ENCODE assay signal across 1 cellular context in the genomic region with DNA sequence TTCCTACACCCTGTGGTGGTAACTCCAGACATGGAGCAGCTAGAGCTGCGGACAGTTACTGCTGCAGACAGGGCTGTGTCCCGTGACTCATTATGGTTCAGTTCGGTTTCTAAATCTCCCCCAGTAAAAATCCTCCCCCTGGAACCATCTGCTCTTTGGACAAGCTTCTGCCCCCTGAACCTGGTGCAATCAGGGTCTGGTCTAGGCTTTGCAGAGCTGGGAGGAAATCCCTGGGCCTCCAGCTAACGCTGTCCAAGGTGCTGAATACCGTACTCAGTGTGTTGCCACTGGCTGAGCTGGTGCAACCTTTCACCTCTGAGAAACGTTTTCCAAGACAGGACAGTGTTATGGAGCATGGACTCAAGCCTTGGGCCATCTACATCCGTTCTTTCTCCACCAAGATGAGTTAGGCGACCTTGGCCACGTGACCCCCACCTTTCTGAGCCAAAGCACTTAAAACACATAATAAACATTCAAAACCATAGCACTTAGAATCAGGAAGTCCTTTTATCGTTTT.
A peak's percentile ranks its signal among the peaks of the same experiment; 100 is the strongest.
TF ChIP-seq lines count a peak whose summit lies in the region.

No MANE protein-coding gene starts in this region.

TF ChIP-seq in HepG2, 621 proteins besides CTCF, POLR2A, EP300 and RAD21 (continued from another document and continues in another):
- TF ChIP-seq, protein P1, sequence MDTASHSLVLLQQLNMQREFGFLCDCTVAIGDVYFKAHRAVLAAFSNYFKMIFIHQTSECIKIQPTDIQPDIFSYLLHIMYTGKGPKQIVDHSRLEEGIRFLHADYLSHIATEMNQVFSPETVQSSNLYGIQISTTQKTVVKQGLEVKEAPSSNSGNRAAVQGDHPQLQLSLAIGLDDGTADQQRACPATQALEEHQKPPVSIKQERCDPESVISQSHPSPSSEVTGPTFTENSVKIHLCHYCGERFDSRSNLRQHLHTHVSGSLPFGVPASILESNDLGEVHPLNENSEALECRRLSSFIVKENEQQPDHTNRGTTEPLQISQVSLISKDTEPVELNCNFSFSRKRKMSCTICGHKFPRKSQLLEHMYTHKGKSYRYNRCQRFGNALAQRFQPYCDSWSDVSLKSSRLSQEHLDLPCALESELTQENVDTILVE (CRISPR knock-in tag; IDR thresholded peaks at IDR 0.05), result peak; percentile 95
- peak; percentile 14; the same call in 1 of the 2 replicates for TF ChIP-seq ZNF121 (CRISPR knock-in tag; IDR thresholded peaks at IDR 0.05)
- no peak for TF ChIP-seq ARID2 (CRISPR knock-in tag; IDR thresholded peaks at IDR 0.05; ENCODE audit: borderline replicate concordance)
- TF ChIP-seq ZNF431 (CRISPR knock-in tag; IDR thresholded peaks at IDR 0.05; ENCODE audit: borderline replicate concordance, low read depth), result peak; percentile 97
- peak; percentile 96 for TF ChIP-seq ETV6 (CRISPR knock-in tag; conservative IDR thresholded peaks at IDR 0.05)
- TF ChIP-seq, protein P2, sequence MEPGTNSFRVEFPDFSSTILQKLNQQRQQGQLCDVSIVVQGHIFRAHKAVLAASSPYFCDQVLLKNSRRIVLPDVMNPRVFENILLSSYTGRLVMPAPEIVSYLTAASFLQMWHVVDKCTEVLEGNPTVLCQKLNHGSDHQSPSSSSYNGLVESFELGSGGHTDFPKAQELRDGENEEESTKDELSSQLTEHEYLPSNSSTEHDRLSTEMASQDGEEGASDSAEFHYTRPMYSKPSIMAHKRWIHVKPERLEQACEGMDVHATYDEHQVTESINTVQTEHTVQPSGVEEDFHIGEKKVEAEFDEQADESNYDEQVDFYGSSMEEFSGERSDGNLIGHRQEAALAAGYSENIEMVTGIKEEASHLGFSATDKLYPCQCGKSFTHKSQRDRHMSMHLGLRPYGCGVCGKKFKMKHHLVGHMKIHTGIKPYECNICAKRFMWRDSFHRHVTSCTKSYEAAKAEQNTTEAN (CRISPR knock-in tag; conservative IDR thresholded peaks at IDR 0.05), result peak; percentile 83; the same call in 1 of the 2 replicates
- TF ChIP-seq NFKBIZ (CRISPR knock-in tag; IDR thresholded peaks at IDR 0.05), result peak; percentile 97
- no peak for TF ChIP-seq BRD4 (CRISPR knock-in tag; IDR thresholded peaks at IDR 0.05)
- 0 out of 2 replicates have a peak, but pooled peaks have one; percentile 89 for TF ChIP-seq TMF1 (CRISPR knock-in tag; IDR thresholded peaks at IDR 0.05; ENCODE audit: low read depth)
- TF ChIP-seq, protein P3, sequence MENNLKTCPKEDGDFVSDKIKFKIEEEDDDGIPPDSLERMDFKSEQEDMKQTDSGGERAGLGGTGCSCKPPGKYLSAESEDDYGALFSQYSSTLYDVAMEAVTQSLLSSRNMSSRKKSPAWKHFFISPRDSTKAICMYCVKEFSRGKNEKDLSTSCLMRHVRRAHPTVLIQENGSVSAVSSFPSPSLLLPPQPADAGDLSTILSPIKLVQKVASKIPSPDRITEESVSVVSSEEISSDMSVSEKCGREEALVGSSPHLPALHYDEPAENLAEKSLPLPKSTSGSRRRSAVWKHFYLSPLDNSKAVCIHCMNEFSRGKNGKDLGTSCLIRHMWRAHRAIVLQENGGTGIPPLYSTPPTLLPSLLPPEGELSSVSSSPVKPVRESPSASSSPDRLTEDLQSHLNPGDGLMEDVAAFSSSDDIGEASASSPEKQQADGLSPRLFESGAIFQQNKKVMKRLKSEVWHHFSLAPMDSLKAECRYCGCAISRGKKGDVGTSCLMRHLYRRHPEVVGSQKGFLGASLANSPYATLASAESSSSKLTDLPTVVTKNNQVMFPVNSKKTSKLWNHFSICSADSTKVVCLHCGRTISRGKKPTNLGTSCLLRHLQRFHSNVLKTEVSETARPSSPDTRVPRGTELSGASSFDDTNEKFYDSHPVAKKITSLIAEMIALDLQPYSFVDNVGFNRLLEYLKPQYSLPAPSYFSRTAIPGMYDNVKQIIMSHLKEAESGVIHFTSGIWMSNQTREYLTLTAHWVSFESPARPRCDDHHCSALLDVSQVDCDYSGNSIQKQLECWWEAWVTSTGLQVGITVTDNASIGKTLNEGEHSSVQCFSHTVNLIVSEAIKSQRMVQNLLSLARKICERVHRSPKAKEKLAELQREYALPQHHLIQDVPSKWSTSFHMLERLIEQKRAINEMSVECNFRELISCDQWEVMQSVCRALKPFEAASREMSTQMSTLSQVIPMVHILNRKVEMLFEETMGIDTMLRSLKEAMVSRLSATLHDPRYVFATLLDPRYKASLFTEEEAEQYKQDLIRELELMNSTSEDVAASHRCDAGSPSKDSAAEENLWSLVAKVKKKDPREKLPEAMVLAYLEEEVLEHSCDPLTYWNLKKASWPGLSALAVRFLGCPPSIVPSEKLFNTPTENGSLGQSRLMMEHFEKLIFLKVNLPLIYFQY (CRISPR knock-in tag; IDR thresholded peaks at IDR 0.05; ENCODE audit: borderline replicate concordance), result peak; percentile 94
- peak; percentile 90 for TF ChIP-seq RBM22 (optimal IDR thresholded peaks at IDR 0.05; ENCODE audit: low read length)
- TF ChIP-seq ZNF567 (CRISPR knock-in tag; IDR thresholded peaks at IDR 0.05; ENCODE audit: borderline replicate concordance), result 0 out of 2 replicates have a peak, but pooled peaks have one; percentile 61
- TF ChIP-seq MAFF (IDR thresholded peaks at IDR 0.05; ENCODE audit: low read depth, low read length), result no peak
- peak; percentile 70; the same call in 1 of the 2 replicates for TF ChIP-seq ZNF777 (CRISPR knock-in tag; IDR thresholded peaks at IDR 0.05)
- no peak for TF ChIP-seq GABPA (IDR thresholded peaks at IDR 0.05; ENCODE audit: low read depth, low read length)
- TF ChIP-seq GABPA (CRISPR knock-in tag; IDR thresholded peaks at IDR 0.05; ENCODE audit: low read depth), result 0 out of 2 replicates have a peak, but pooled peaks have one; percentile 40
- peak; percentile 88; the same call in 1 of the 2 replicates for TF ChIP-seq ZSCAN30 (CRISPR knock-in tag; IDR thresholded peaks at IDR 0.05)
- TF ChIP-seq, protein P4, sequence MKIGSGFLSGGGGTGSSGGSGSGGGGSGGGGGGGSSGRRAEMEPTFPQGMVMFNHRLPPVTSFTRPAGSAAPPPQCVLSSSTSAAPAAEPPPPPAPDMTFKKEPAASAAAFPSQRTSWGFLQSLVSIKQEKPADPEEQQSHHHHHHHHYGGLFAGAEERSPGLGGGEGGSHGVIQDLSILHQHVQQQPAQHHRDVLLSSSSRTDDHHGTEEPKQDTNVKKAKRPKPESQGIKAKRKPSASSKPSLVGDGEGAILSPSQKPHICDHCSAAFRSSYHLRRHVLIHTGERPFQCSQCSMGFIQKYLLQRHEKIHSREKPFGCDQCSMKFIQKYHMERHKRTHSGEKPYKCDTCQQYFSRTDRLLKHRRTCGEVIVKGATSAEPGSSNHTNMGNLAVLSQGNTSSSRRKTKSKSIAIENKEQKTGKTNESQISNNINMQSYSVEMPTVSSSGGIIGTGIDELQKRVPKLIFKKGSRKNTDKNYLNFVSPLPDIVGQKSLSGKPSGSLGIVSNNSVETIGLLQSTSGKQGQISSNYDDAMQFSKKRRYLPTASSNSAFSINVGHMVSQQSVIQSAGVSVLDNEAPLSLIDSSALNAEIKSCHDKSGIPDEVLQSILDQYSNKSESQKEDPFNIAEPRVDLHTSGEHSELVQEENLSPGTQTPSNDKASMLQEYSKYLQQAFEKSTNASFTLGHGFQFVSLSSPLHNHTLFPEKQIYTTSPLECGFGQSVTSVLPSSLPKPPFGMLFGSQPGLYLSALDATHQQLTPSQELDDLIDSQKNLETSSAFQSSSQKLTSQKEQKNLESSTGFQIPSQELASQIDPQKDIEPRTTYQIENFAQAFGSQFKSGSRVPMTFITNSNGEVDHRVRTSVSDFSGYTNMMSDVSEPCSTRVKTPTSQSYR (CRISPR knock-in tag; IDR thresholded peaks at IDR 0.05; ENCODE audit: borderline replicate concordance), result peak; percentile 74
- TF ChIP-seq ZSCAN12 (CRISPR knock-in tag; IDR thresholded peaks at IDR 0.05), result peak; percentile 95
- peak; percentile 98 for TF ChIP-seq EHMT2 (IDR thresholded peaks at IDR 0.05; ENCODE audit: borderline replicate concordance, low read depth, low read length)
- TF ChIP-seq, protein P5, sequence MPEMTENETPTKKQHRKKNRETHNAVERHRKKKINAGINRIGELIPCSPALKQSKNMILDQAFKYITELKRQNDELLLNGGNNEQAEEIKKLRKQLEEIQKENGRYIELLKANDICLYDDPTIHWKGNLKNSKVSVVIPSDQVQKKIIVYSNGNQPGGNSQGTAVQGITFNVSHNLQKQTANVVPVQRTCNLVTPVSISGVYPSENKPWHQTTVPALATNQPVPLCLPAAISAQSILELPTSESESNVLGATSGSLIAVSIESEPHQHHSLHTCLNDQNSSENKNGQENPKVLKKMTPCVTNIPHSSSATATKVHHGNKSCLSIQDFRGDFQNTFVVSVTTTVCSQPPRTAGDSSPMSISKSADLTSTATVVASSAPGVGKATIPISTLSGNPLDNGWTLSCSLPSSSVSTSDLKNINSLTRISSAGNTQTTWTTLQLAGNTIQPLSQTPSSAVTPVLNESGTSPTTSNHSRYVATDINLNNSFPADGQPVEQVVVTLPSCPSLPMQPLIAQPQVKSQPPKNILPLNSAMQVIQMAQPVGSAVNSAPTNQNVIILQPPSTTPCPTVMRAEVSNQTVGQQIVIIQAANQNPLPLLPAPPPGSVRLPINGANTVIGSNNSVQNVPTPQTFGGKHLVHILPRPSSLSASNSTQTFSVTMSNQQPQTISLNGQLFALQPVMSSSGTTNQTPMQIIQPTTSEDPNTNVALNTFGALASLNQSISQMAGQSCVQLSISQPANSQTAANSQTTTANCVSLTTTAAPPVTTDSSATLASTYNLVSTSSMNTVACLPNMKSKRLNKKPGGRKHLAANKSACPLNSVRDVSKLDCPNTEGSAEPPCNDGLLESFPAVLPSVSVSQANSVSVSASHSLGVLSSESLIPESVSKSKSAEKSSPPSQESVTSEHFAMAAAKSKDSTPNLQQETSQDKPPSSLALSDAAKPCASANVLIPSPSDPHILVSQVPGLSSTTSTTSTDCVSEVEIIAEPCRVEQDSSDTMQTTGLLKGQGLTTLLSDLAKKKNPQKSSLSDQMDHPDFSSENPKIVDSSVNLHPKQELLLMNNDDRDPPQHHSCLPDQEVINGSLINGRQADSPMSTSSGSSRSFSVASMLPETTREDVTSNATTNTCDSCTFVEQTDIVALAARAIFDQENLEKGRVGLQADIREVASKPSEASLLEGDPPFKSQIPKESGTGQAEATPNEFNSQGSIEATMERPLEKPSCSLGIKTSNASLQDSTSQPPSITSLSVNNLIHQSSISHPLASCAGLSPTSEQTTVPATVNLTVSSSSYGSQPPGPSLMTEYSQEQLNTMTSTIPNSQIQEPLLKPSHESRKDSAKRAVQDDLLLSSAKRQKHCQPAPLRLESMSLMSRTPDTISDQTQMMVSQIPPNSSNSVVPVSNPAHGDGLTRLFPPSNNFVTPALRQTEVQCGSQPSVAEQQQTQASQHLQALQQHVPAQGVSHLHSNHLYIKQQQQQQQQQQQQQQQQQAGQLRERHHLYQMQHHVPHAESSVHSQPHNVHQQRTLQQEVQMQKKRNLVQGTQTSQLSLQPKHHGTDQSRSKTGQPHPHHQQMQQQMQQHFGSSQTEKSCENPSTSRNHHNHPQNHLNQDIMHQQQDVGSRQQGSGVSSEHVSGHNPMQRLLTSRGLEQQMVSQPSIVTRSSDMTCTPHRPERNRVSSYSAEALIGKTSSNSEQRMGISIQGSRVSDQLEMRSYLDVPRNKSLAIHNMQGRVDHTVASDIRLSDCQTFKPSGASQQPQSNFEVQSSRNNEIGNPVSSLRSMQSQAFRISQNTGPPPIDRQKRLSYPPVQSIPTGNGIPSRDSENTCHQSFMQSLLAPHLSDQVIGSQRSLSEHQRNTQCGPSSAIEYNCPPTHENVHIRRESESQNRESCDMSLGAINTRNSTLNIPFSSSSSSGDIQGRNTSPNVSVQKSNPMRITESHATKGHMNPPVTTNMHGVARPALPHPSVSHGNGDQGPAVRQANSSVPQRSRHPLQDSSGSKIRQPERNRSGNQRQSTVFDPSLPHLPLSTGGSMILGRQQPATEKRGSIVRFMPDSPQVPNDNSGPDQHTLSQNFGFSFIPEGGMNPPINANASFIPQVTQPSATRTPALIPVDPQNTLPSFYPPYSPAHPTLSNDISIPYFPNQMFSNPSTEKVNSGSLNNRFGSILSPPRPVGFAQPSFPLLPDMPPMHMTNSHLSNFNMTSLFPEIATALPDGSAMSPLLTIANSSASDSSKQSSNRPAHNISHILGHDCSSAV (CRISPR knock-in tag; IDR thresholded peaks at IDR 0.05; ENCODE audit: borderline replicate concordance), result peak; percentile 43; the same call in 1 of the 2 replicates
- TF ChIP-seq MEIS2 (CRISPR knock-in tag; IDR thresholded peaks at IDR 0.05), result peak; percentile 81; the same call in 1 of the 2 replicates
- no peak for TF ChIP-seq ZNF33A (CRISPR knock-in tag; IDR thresholded peaks at IDR 0.05; ENCODE audit: borderline replicate concordance)
- TF ChIP-seq, protein P6, sequence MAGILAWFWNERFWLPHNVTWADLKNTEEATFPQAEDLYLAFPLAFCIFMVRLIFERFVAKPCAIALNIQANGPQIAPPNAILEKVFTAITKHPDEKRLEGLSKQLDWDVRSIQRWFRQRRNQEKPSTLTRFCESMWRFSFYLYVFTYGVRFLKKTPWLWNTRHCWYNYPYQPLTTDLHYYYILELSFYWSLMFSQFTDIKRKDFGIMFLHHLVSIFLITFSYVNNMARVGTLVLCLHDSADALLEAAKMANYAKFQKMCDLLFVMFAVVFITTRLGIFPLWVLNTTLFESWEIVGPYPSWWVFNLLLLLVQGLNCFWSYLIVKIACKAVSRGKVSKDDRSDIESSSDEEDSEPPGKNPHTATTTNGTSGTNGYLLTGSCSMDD (CRISPR knock-in tag; IDR thresholded peaks at IDR 0.05), result no peak
- TF ChIP-seq SMYD3 (CRISPR knock-in tag; IDR thresholded peaks at IDR 0.05), result peak; percentile 91; the same call in 1 of the 2 replicates
- TF ChIP-seq ZNF101 (CRISPR knock-in tag; IDR thresholded peaks at IDR 0.05; ENCODE audit: borderline replicate concordance, low read depth), result no peak
- TF ChIP-seq, protein P7, sequence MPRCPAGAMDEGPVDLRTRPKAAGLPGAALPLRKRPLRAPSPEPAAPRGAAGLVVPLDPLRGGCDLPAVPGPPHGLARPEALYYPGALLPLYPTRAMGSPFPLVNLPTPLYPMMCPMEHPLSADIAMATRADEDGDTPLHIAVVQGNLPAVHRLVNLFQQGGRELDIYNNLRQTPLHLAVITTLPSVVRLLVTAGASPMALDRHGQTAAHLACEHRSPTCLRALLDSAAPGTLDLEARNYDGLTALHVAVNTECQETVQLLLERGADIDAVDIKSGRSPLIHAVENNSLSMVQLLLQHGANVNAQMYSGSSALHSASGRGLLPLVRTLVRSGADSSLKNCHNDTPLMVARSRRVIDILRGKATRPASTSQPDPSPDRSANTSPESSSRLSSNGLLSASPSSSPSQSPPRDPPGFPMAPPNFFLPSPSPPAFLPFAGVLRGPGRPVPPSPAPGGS (CRISPR knock-in tag; IDR thresholded peaks at IDR 0.05), result no peak; the same call in none of the 2 replicates
- peak; percentile 99 for TF ChIP-seq ERF (CRISPR knock-in tag; IDR thresholded peaks at IDR 0.05)
- TF ChIP-seq MZF1 (CRISPR knock-in tag; IDR thresholded peaks at IDR 0.05; ENCODE audit: borderline replicate concordance), result no peak
